11 cellular contexts compared by ENCODE assay signal in the genomic region with DNA sequence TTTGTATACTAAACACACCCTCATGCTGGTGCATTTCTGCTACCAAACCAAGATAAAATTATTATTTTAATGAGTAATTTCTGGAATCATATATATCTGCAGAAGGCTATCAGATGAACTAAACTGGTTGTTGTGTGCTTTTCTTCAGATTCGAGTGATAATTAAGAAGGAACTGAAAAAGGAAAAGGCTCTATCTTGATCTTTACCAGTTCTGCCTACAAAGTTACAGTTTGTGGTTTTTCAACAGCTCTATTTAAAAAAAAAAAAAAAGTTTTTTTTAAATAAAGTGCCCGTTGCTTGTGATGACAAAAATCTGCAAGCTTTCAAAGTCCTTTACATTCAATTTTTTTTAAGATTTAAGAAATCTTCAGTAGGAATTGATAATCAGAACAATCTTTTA. TPM values are rescaled to one million over a fixed set of nuclear protein-coding genes. Genes with fewer than 3 reads are reported as not detected.
DNase-seq lines count a peak whose midpoint lies in the region; ATAC-seq and TF ChIP-seq lines count a peak whose summit lies in the region.
"Had no signal": no experiment of that assay in that cellular context is flagged by ENCODE, and none has a peak within 500 bp of the region (broad histone marks: within the 10 kb centered on the region; RNA-seq: fewer than 3 reads in every experiment).

No MANE protein-coding gene starts in this region.

- no peak overlapping the region for H2BK12ac ChIP-seq in trophoblast cell (ENCODE audit: low read length)

- no peak overlapping the region for H2BK5ac ChIP-seq in trophoblast cell (ENCODE audit: low read depth, low read length, poor library complexity)

- peaks cover 9% of the 10 kb centered on the region for H3K36me3 ChIP-seq in DOHH2 (ENCODE audit: control insufficient read depth, low read length)
- no peaks in the 10 kb centered on the region for H3K36me3 ChIP-seq in suprapubic skin
- no peaks in the 10 kb centered on the region for H3K36me3 ChIP-seq in trophoblast cell (ENCODE audit: control insufficient read depth in 1 of 2, insufficient read depth in 2 of 2, low read length in 2 of 2)

- H3K4me1 ChIP-seq in DOHH2 (ENCODE audit: control insufficient read depth, low read length) (peaks cover 26% of the 10 kb centered on the region), suprapubic skin (peaks cover 6% of the 10 kb centered on the region), trophoblast cell (ENCODE audit: control insufficient read depth in 1 of 2, insufficient read depth in 2 of 2, low read length in 2 of 2) (no peaks in the 10 kb centered on the region)

- H3K9me2 ChIP-seq in DOHH2 (replicated peaks; ENCODE audit: control insufficient read depth, low read length), result no peaks in the 10 kb centered on the region

- no peak overlapping the region for H2BK120ac ChIP-seq in trophoblast cell (ENCODE audit: insufficient read depth, low read length, poor library complexity)

- peak overlapping the region; percentile 65 for H3K27ac ChIP-seq in DOHH2 (ENCODE audit: low read depth, low read length)
- no peak overlapping the region for H3K27ac ChIP-seq in suprapubic skin
- H3K27ac ChIP-seq in trophoblast cell (ENCODE audit: low read depth, low read length), result no peak overlapping the region

- TF ChIP-seq CTCF in DOHH2 (IDR thresholded peaks at IDR 0.05; ENCODE audit: low read depth, low read length, poor library complexity, severe bottlenecking) (no peak), suprapubic skin (IDR thresholded peaks at IDR 0.05) (no peak)

- H3K27me3 ChIP-seq in DOHH2 (ENCODE audit: control insufficient read depth, low read length) (no peaks in the 10 kb centered on the region), suprapubic skin (no peaks in the 10 kb centered on the region), trophoblast cell (ENCODE audit: insufficient read depth, low read length) (no peaks in the 10 kb centered on the region)

- H3K4ac ChIP-seq in trophoblast cell (ENCODE audit: low read depth, low read length), result no peak overlapping the region

- TF ChIP-seq POLR2A in suprapubic skin (IDR thresholded peaks at IDR 0.05), result no peak

- peak; percentile 59 for ATAC-seq in GM21423 (IDR thresholded peaks at IDR 0.05; ENCODE audit: unreplicated experiment)
- ATAC-seq in HG03457 (IDR thresholded peaks at IDR 0.05; ENCODE audit: unreplicated experiment), result peak; percentile 56
- ATAC-seq: left colon had no signal

- H2AK5ac ChIP-seq in trophoblast cell (ENCODE audit: low read length), result no peak overlapping the region

- DNase-seq in SKM-1 treated with dmso at 0.1 percent for 144 hours (lab: John Stamatoyannopoulos, UW; ENCODE audit: unreplicated experiment) (peak; percentile 25), COLO668 (lab: John Stamatoyannopoulos, UW; ENCODE audit: unreplicated experiment) (no peak), suprapubic skin (ENCODE audit: low spot score in 2 of 2) (no peak), trophoblast cell (no peak), NCI-H1092 (lab: John Stamatoyannopoulos, UW) (no peak)
- DNase-seq: left colon, NCI-H187, SHP77 had no signal

- H2AFZ ChIP-seq in trophoblast cell (ENCODE audit: insufficient read depth, low read length, poor library complexity), result no peak overlapping the region

- H3K9ac ChIP-seq in trophoblast cell (ENCODE audit: low read length), result no peak overlapping the region

- no peaks in the 10 kb centered on the region for H3K9me3 ChIP-seq in DOHH2 (ENCODE audit: control insufficient read depth, insufficient read depth, low read length)
- no peaks in the 10 kb centered on the region for H3K9me3 ChIP-seq in suprapubic skin
- H3K9me3 ChIP-seq in trophoblast cell (ENCODE audit: insufficient read depth, low read depth, low read length), result no peaks in the 10 kb centered on the region

- H3K4me2 ChIP-seq in DOHH2 (ENCODE audit: low read length), result peak overlapping the region; percentile 65
- no peak overlapping the region for H3K4me2 ChIP-seq in trophoblast cell (ENCODE audit: low read length)

- no peaks in the 10 kb centered on the region for H3K79me1 ChIP-seq in trophoblast cell (ENCODE audit: low read length)

- H3K18ac ChIP-seq in trophoblast cell (ENCODE audit: low read length), result no peak overlapping the region

- H4K20me1 ChIP-seq in DOHH2 (ENCODE audit: control insufficient read depth, insufficient read depth, low read depth, low read length), result no peaks in the 10 kb centered on the region

- H4K8ac ChIP-seq in trophoblast cell (ENCODE audit: low read depth, low read length), result no peak overlapping the region

- H3K79me2 ChIP-seq in DOHH2 (ENCODE audit: control insufficient read depth, low read length) (peaks cover 26% of the 10 kb centered on the region), trophoblast cell (ENCODE audit: control insufficient read depth, insufficient read depth, low read length, poor library complexity) (no peaks in the 10 kb centered on the region)

- H3F3A ChIP-seq in DOHH2 (ENCODE audit: control insufficient read depth, insufficient read depth), result peaks cover 6% of the 10 kb centered on the region

- no peak overlapping the region for H3K14ac ChIP-seq in trophoblast cell (ENCODE audit: low read length)

- H3K4me3 ChIP-seq in DOHH2 (ENCODE audit: low read length) (peak overlapping the region; percentile 47), suprapubic skin (no peak overlapping the region), trophoblast cell (ENCODE audit: low read depth, low read length) (no peak overlapping the region)

- H4K91ac ChIP-seq in trophoblast cell (ENCODE audit: low read depth, low read length), result no peak overlapping the region

- TF ChIP-seq EP300 in suprapubic skin (IDR thresholded peaks at IDR 0.05), result no peak

- WGBS in suprapubic skin, result 61% methylated on average over 2 of the region's 2 CpGs
- WGBS in trophoblast cell (ENCODE audit: extremely low coverage, insufficient coverage, insufficient read length), result no CpG with 5 or more reads among the region's 2 CpGs

- H3K23ac ChIP-seq in trophoblast cell (ENCODE audit: low read length), result no peak overlapping the region

- H4K12ac ChIP-seq in trophoblast cell (ENCODE audit: low read depth, low read length), result no peak overlapping the region

RNA-seq across cellular contexts. Expression of gene DENND1B, which starts 13.6 kb away (rescaled TPM):
- 10 to 100 TPM; 10.1 to 14.4 (median 12.6) TPM for total RNA-seq in suprapubic skin
- 3.1 and 3.2 TPM in 2 replicates for polyA plus RNA-seq in trophoblast cell (2013)
